Comparison of ENCODE assay signal across 22 cellular contexts in the genomic region with DNA sequence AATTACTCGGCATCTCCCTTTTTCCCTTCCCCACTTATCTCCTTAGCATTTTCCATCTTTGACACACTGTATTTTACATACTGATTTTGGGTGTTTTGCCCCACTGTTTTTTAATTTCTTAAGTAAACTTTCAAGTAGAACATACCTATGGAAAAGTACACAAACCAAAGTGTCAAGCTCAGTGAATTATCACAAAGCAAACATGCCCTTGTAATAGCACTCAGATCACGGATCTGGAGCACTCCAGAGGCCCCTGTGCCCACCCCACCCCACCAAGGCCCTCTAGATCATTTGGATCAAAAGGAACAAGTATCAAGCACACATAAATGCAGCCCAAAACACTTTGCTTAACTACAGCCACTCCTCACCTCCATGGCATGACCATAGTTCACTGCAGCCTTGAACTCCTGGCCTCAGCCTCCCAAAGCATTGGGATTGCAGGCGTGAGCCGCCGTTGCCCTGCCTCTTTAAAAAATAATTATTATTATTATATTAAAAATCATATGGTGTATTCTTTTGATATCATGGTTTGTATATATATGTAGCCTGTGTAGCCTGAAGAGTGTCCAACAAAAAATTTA. TPM values are rescaled to one million over a fixed set of nuclear protein-coding genes. Genes with fewer than 3 reads are reported as not detected.
DNase-seq lines count a peak whose midpoint lies in the region; ATAC-seq and TF ChIP-seq lines count a peak whose summit lies in the region.
"Had no signal": no experiment of that assay in that cellular context is flagged by ENCODE, and none has a peak within 500 bp of the region (broad histone marks: within the 10 kb centered on the region; RNA-seq: fewer than 3 reads in every experiment).

No MANE protein-coding gene starts in this region.

- H3K4me1 ChIP-seq in upper lobe of left lung = peaks cover 0 to 13% (median 6%) of the 10 kb centered on the region in 4 donors
- H3K4me1 ChIP-seq: Peyer's patch had no signal

- no peak overlapping the region for H3K4me3 ChIP-seq in upper lobe of left lung
- H3K4me3 ChIP-seq: Peyer's patch had no signal

- H3K27me3 Mint-ChIP-seq in nephron (ENCODE audit: low read depth) (peaks cover 5% of the 10 kb centered on the region), type B pancreatic cell (peaks cover 10% of the 10 kb centered on the region), natural killer cell (ENCODE audit: low read depth in 2 of 2) (peaks cover 14 to 16% of the 10 kb centered on the region in 2 donors)

- H3K9me3 ChIP-seq in upper lobe of left lung = no peaks in the 10 kb centered on the region
- H3K9me3 ChIP-seq: Peyer's patch had no signal

- 68 to 70% methylated on average over 5 of the region's 5 CpGs for WGBS in upper lobe of left lung, 2 donors

- no peak for TF ChIP-seq POLR2A in upper lobe of left lung (IDR thresholded peaks at IDR 0.05)

- H3K27me3 ChIP-seq in upper lobe of left lung = no peaks in the 10 kb centered on the region
- H3K27me3 ChIP-seq: Peyer's patch had no signal

- DNase-seq in NCI-H69 (lab: John Stamatoyannopoulos, UW) (peak; percentile 4), left lobe of liver (ENCODE audit: low spot score) (no peak), upper lobe of left lung (no peak), hepatic stellate cell (ENCODE audit: low spot score) (no peak), type B pancreatic cell (ENCODE audit: extremely low spot score, unreplicated experiment) (no peak), GM10266 (ENCODE audit: extremely low spot score) (no peak), natural killer cell (no peak)
- DNase-seq: ACHN; C1 segment of cervical spinal cord; CD8-positive, alpha-beta memory T cell; HFFc6; IMR-90; NCI-H1436; NCI-H2029; NCI-H345; NCI-H526 treated with DMSO at 0.1 percent for 48 hours had no signal

- H3K27ac Mint-ChIP-seq in nephron (peak overlapping the region; percentile 36 to 55 (median 46)), type B pancreatic cell (no peak overlapping the region), natural killer cell (no peak overlapping the region)
- H3K27ac Mint-ChIP-seq: CD8-positive, alpha-beta memory T cell; HFFc6 had no signal

- TF ChIP-seq CTCF in nephron (IDR thresholded peaks at IDR 0.05; ENCODE audit: unreplicated experiment in 3 of 3) (no peak), upper lobe of left lung (IDR thresholded peaks at IDR 0.05) (no peak), type B pancreatic cell (conservative IDR thresholded peaks at IDR 0.05) (no peak), GM10266 (IDR thresholded peaks at IDR 0.05; ENCODE audit: control insufficient read depth, insufficient read depth, low read depth, missing control alignments) (no peak), natural killer cell (IDR thresholded peaks at IDR 0.05) (no peak)

- H3K36me3 ChIP-seq in upper lobe of left lung = no peaks in the 10 kb centered on the region
- H3K36me3 ChIP-seq: Peyer's patch had no signal

- ATAC-seq in left lobe of liver (peak; percentile 52), upper lobe of left lung (ENCODE audit: low FRiP score in 2 of 2) (peak; percentile 23 to 51), natural killer cell (no peak)
- ATAC-seq: Right ventricle myocardium inferior had no signal

- H3K9me3 Mint-ChIP-seq in nephron = no peaks in the 10 kb centered on the region
- H3K9me3 Mint-ChIP-seq in type B pancreatic cell = no peaks in the 10 kb centered on the region
- H3K9me3 Mint-ChIP-seq in natural killer cell = no peaks in the 10 kb centered on the region
- H3K9me3 Mint-ChIP-seq: CD8-positive, alpha-beta memory T cell; HFFc6 had no signal

- no peaks in the 10 kb centered on the region for H3K36me3 Mint-ChIP-seq in nephron (ENCODE audit: low read depth)
- H3K36me3 Mint-ChIP-seq in type B pancreatic cell = no peaks in the 10 kb centered on the region
- H3K36me3 Mint-ChIP-seq in natural killer cell = no peaks in the 10 kb centered on the region
- H3K36me3 Mint-ChIP-seq: CD8-positive, alpha-beta memory T cell had no signal

- H3K27ac ChIP-seq in upper lobe of left lung = peak overlapping the region in 1 of 4 donors; percentile 14
- H3K27ac ChIP-seq: Peyer's patch had no signal

- no peak for TF ChIP-seq EP300 in upper lobe of left lung (IDR thresholded peaks at IDR 0.05)

- H3K4me1 Mint-ChIP-seq in nephron = peaks cover 26% of the 10 kb centered on the region
- peaks cover 16% of the 10 kb centered on the region for H3K4me1 Mint-ChIP-seq in type B pancreatic cell (ENCODE audit: unreplicated experiment)
- H3K4me1 Mint-ChIP-seq in natural killer cell = no peaks in the 10 kb centered on the region
- H3K4me1 Mint-ChIP-seq: CD8-positive, alpha-beta memory T cell had no signal

- no peak overlapping the region for H3K4me3 Mint-ChIP-seq in nephron
- no peak overlapping the region for H3K4me3 Mint-ChIP-seq in type B pancreatic cell
- H3K4me3 Mint-ChIP-seq in natural killer cell = no peak overlapping the region
- H3K4me3 Mint-ChIP-seq: CD8-positive, alpha-beta memory T cell; HFFc6 had no signal

- intact Hi-C loops in natural killer cell (cut with micrococcal nuclease) = no loop called here

RNA-seq across cellular contexts. Expression of a gene that starts 38.1 kb away (rescaled TPM):
- total RNA-seq in left lobe of liver (0.10 TPM), upper lobe of left lung (1 to 10 TPM in 1 of 6 donors, under 1 TPM in 5; 0.15 to 5.2 (median 0.43) TPM), type B pancreatic cell (ENCODE audit: low replicate concordance) (0.75 TPM in 1 of 2 replicates, not detected in the other), natural killer cell (not detected)
- total RNA-seq: CD8-positive, alpha-beta memory T cell; HFFc6; HT-29; MCF 10A; Peyer's patch; Right ventricle myocardium inferior; SK-MEL-5 had no signal

RNA-seq across cellular contexts. Expression of a gene that starts 42.5 kb away (rescaled TPM):
- total RNA-seq in left lobe of liver = 18.5 TPM
- total RNA-seq in upper lobe of left lung = 100 to 1,000 TPM in 1 of 6 donors, 10 to 100 TPM in 5; 41.3 to 133 (median 53.0) TPM
- 40.7 and 53.2 TPM in 2 replicates for total RNA-seq in type B pancreatic cell (ENCODE audit: low replicate concordance)
- 10 to 100 TPM; 73.9 to 98.0 (median 83.5) TPM for total RNA-seq in natural killer cell

RNA-seq across cellular contexts. Expression of a gene that starts 59.2 kb away (rescaled TPM):
- total RNA-seq in left lobe of liver (12.0 TPM), upper lobe of left lung (10 to 100 TPM; 11.5 to 18.9 (median 15.2) TPM), type B pancreatic cell (ENCODE audit: low replicate concordance) (31.3 and 31.9 TPM in 2 replicates), natural killer cell (1 to 10 TPM; 4.0 to 7.9 (median 5.9) TPM)

Comparison
In these comparisons a context has a peak if more than half of its experiments do, and no peak if none do; other contexts are left out.
1. ATAC-seq: peak in left lobe of liver (single experiment) and upper lobe of left lung (2 of 2); none in natural killer cell (0 of 3).
2. H3K27ac Mint-ChIP-seq: peak in nephron (3 of 3); none in type B pancreatic cell (single experiment) and natural killer cell (0 of 2).